ENCODE assay signal across 8 cellular contexts in genomic region chr1:180501865-180502360, GRCh38. TPM values are rescaled to one million over a fixed set of nuclear protein-coding genes. Genes with fewer than 3 reads are reported as not detected.
DNase-seq lines count a peak whose midpoint lies in the region; ATAC-seq and TF ChIP-seq lines count a peak whose summit lies in the region.

No MANE protein-coding gene starts in this region.

- intact Hi-C loops in mammary epithelial cell (cut with micrococcal nuclease) = no loop called here

- CTCF ChIA-PET in mammary epithelial cell (lab: Charles Lee; ENCODE audit: low non-redundant PET) = no interaction called here

- dilution Hi-C loops in mammary epithelial cell (cut with HindIII; ENCODE audit: low sequenced_read_pairs) = loop anchor here (5.0 to 10.0 kb wide), 2 partner anchors 350 to 663 kb away; no protein-coding TSS in a partner anchor

- H3K4me2 ChIP-seq in mammary epithelial cell (ENCODE audit: insufficient read depth, low read depth, low read length) = peak overlapping the region; percentile 85

- H3K79me2 ChIP-seq in mammary epithelial cell (ENCODE audit: insufficient read depth, low read length) = peaks cover 51% of the 10 kb centered on the region

- ATAC-seq in GM18517 (IDR thresholded peaks at IDR 0.05; ENCODE audit: unreplicated experiment) (peak; percentile 40), HG03025 (IDR thresholded peaks at IDR 0.05; ENCODE audit: low FRiP score, unreplicated experiment) (peak; percentile 37)

- TF ChIP-seq CTCF in AG10803 (conservative IDR thresholded peaks at IDR 0.05; ENCODE audit: low read length) (no peak), mammary epithelial cell (conservative IDR thresholded peaks at IDR 0.05 in 1 of 2, IDR thresholded peaks at IDR 0.05 in 1 of 2; ENCODE audit: extremely low read depth in 1 of 2, insufficient read depth in 1 of 2, low read depth in 1 of 2, low read length in 2 of 2) (peak in 1 of 2 donors; percentile 39)

- peak overlapping the region; percentile 84 for H3K9ac ChIP-seq in mammary epithelial cell (ENCODE audit: insufficient read depth, low read length)
- peak overlapping the region; percentile 89 to 92 for H3K9ac ChIP-seq in mucosa of rectum (ENCODE audit: low read depth in 1 of 2, low read length in 2 of 2)

- TSS peak; percentile 24 for BruUV-seq in mammary epithelial cell (replicated peaks; lab: Mats Ljungman, UMichigan)

- H3K9me3 ChIP-seq in mammary epithelial cell (replicated peaks; ENCODE audit: insufficient read depth, low read length) (no peaks in the 10 kb centered on the region), mucosa of rectum (ENCODE audit: control insufficient read depth in 2 of 2, low read length in 2 of 2) (no peaks in the 10 kb centered on the region)

- peak overlapping the region; percentile 95 for H2AFZ ChIP-seq in mammary epithelial cell (ENCODE audit: low read depth, low read length)

- H3K27ac ChIP-seq in mammary epithelial cell (ENCODE audit: insufficient read depth, low read depth, low read length) = peak overlapping the region; percentile 82
- peak overlapping the region; percentile 88 to 94 for H3K27ac ChIP-seq in mucosa of rectum (ENCODE audit: low read depth in 2 of 2, low read length in 2 of 2)

- H4K20me1 ChIP-seq in mammary epithelial cell (ENCODE audit: insufficient read depth, low read length) = no peaks in the 10 kb centered on the region

- H3K27me3 ChIP-seq in mammary epithelial cell (ENCODE audit: insufficient read depth, low read length) = no peaks in the 10 kb centered on the region
- H3K27me3 ChIP-seq in mucosa of rectum (ENCODE audit: control insufficient read depth in 2 of 2, insufficient read depth in 2 of 2, low read length in 2 of 2) = no peaks in the 10 kb centered on the region

- in situ Hi-C loops in mammary epithelial cell (cut with MboI; ENCODE audit: low sequenced_read_pairs in 2 of 2) = loop anchor here in 1 of 2 donors (25.0 kb wide), 1 partner anchor 510 kb away; the partner anchor contains the start of gene STX6

- 0% methylated on average over 6 of the region's 18 CpGs for WGBS in mammary epithelial cell (ENCODE audit: low coverage, missing lambda C conversion rate)

- H3K36me3 ChIP-seq in mammary epithelial cell (ENCODE audit: insufficient read depth, low read length) (no peaks in the 10 kb centered on the region), mucosa of rectum (ENCODE audit: control insufficient read depth in 2 of 2, insufficient read depth in 2 of 2, low read length in 2 of 2) (no peaks in the 10 kb centered on the region)

- no peak for DNase-seq in AG10803 (ENCODE audit: low read depth)
- DNase-seq in NCI-H2171 treated with DMSO at 0.1 percent for 48 hours (lab: John Stamatoyannopoulos, UW) = peak; percentile 75
- peak; percentile 83 for DNase-seq in mammary epithelial cell
- DNase-seq in mucosa of gallbladder (ENCODE audit: low spot score) = no peak
- DNase-seq in stimulated activated CD4-positive, alpha-beta T cell treated with anti-CD3 and anti-CD28 coated beads, Interleukin-4, amount 100 ng/mL, for 4 hours = no peak

- H3K4me3 ChIP-seq in AG10803 (ENCODE audit: low read length) (peak overlapping the region; percentile 94), mammary epithelial cell (replicated peaks in 1 of 3; ENCODE audit: insufficient read depth in 1 of 3, low read depth in 2 of 3, low read length in 3 of 3) (peak overlapping the region; percentile 62 to 91 (median 67)), mucosa of rectum (ENCODE audit: low read length in 2 of 2) (peak overlapping the region; percentile 95 to 98)

- peaks cover 14% of the 10 kb centered on the region for H3K4me1 ChIP-seq in mammary epithelial cell (ENCODE audit: insufficient read depth, low read length)
- H3K4me1 ChIP-seq in mucosa of rectum (ENCODE audit: control insufficient read depth in 2 of 2, insufficient read depth in 2 of 2, low read length in 2 of 2) = peaks cover 8 to 15% of the 10 kb centered on the region in 2 donors

RNA-seq across cellular contexts. Expression of gene ACBD6, which starts 0.5 kb away (rescaled TPM):
- total RNA-seq in mammary epithelial cell (10 to 100 TPM; 50.7 to 77.8 TPM), mucosa of gallbladder (27.1 TPM)
- 60.0 TPM for polyA plus RNA-seq in mammary epithelial cell
- 50.0 TPM for polyA minus RNA-seq in mammary epithelial cell

RNA-seq across cellular contexts. Expression of gene OVAAL, which starts 56.9 kb away (rescaled TPM):
- under 1 TPM in 1 of 2 donors, not detected in 1; 0.17 TPM for total RNA-seq in mammary epithelial cell
- 0.03 TPM for polyA plus RNA-seq in mammary epithelial cell
- not detected for polyA minus RNA-seq in mammary epithelial cell
- not detected for total RNA-seq in mucosa of gallbladder

Comparison
In these comparisons a context has a peak if more than half of its experiments do, and no peak if none do; other contexts are left out.
1. DNase-seq: peak in NCI-H2171 treated with DMSO at 0.1 percent for 48 hours (single experiment) and mammary epithelial cell (single experiment); none in AG10803 (single experiment), mucosa of gallbladder (single experiment) and stimulated activated CD4-positive, alpha-beta T cell treated with anti-CD3 and anti-CD28 coated beads, Interleukin-4, amount 100 ng/mL, for 4 hours (0 of 2).
2. Peak in every context shown above with its lines, with median percentiles within 50 percentile points of each other: H3K4me3 ChIP-seq.